29 cellular contexts compared by ENCODE assay signal in genomic region chr5:167773902-167774301, GRCh38.
"Had no signal": no experiment of that assay in that cellular context is flagged by ENCODE, and none has a peak within 500 bp of the region (broad histone marks: within the 10 kb centered on the region; RNA-seq: fewer than 3 reads in every experiment).

No MANE protein-coding gene starts in this region.

- H3K9me3 ChIP-seq: adrenal gland, body of pancreas, breast epithelium had no signal

- H3K27me3 ChIP-seq: adrenal gland, body of pancreas, brain microvascular endothelial cell, breast epithelium had no signal

- H3K36me3 ChIP-seq: adrenal gland, brain microvascular endothelial cell, breast epithelium had no signal

- DNase-seq: activated B cell treated with CpG ODN at 0.5 μM for 24 hours; activated CD4-positive, alpha-beta memory T cell treated with anti-CD3 and anti-CD28 coated beads for 36 hours; activated CD4-positive, alpha-beta T cell treated with anti-CD3 and anti-CD28 coated beads for 4 hours; activated CD4-positive, alpha-beta T cell treated with anti-CD3 and anti-CD28 coated beads, Interleukin-2, amount 10 ng/mL, durations not matched to agents 24 days and 14 days; activated CD4-positive, alpha-beta T cell treated with anti-CD3 and anti-CD28 coated beads, Interleukin-2, amount 50 U/mL, for 1 hour; activated CD4-positive, alpha-beta T cell treated with anti-CD3 and anti-CD28 coated beads, Interleukin-2, amount 50 U/mL, for 4 hours; activated CD4-positive, CD25-positive, alpha-beta regulatory T cell treated with anti-CD3 and anti-CD28 coated beads, Interleukin-2, amount 50 U/mL, for 72 hours; activated CD8-positive, alpha-beta memory T cell treated with anti-CD3 and anti-CD28 coated beads, Interleukin-2, amount 50 U/mL, for 4 hours; activated CD8-positive, alpha-beta T cell treated with anti-CD3 and anti-CD28 coated beads for 36 hours; activated effector memory CD4-positive, alpha-beta T cell treated with anti-CD3 and anti-CD28 coated beads, Interleukin-2, amount 50 U/mL, for 16 hours; activated gamma-delta T cell treated with Interleukin-2 at 50 U/mL for 16 hours; activated naive CD4-positive, alpha-beta T cell; activated naive CD4-positive, alpha-beta T cell treated with anti-CD3 and anti-CD28 coated beads for 36 hours; activated naive CD4-positive, alpha-beta T cell treated with anti-CD3 and anti-CD28 coated beads, Interleukin-2, amount 50 U/mL, for 16 hours; activated naive CD8-positive, alpha-beta T cell treated with anti-CD3 and anti-CD28 coated beads for 36 hours; activated T-cell treated with anti-CD3 and anti-CD28 coated beads for 4 hours; activated T-cell treated with anti-CD3 and anti-CD28 coated beads, Interleukin-2, amount 50 U/mL, for 1 hour; activated T-cell treated with anti-CD3 and anti-CD28 coated beads, Interleukin-2, amount 50 U/mL, for 4 hours; activated T-cell treated with anti-CD3 and anti-CD28 coated beads, Interleukin-2, amount 50 U/mL, for 72 hours; adrenal gland; amniotic stem cell; aorta; body of pancreas; brain microvascular endothelial cell; central memory CD4-positive, alpha-beta T cell; T-helper 2 cell; T-helper 9 cell had no signal

- H3K4me3 ChIP-seq: adrenal gland, body of pancreas, breast epithelium had no signal

- H3K27ac ChIP-seq: adrenal gland, body of pancreas, brain microvascular endothelial cell, breast epithelium, VCaP had no signal

- H3K4me1 ChIP-seq: adrenal gland, body of pancreas, breast epithelium had no signal
